6 cellular contexts compared by ENCODE assay signal in the genomic region with DNA sequence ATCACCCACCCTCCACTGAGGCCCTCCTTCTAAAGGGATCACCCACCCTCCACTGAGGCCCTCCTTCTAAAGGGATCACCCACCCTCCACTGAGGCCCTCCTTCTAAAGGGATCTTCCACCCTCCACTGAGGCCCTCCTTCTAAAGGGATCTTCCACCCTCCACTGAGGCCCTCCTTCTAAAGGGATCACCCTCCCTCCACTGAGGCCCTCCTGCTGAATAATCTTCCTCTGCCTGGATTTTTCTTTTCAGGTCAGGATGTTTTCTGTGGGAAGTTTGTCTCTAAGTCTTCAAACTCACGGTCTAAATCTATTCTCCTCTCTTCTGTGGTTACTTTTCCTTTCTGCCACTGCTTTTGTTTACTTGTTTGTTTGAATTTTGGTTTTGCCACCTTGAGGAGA. TPM values are rescaled to one million over a fixed set of nuclear protein-coding genes. Genes with fewer than 3 reads are reported as not detected.
DNase-seq lines count a peak whose midpoint lies in the region; ATAC-seq, FAIRE-seq and TF ChIP-seq lines count a peak whose summit lies in the region.
"Not testable (repeated sequence)": the region's sequence is repeated elsewhere in the genome, so short reads cannot be mapped to it uniquely, and the experiment has no call there.

No MANE protein-coding gene starts in this region.

- peaks cover 10% of the 10 kb centered on the region for H3K4me1 ChIP-seq in CD4-positive, CD25-positive, alpha-beta regulatory T cell (ENCODE audit: control insufficient read depth, insufficient read depth, low read length, poor library complexity, severe bottlenecking)
- H3K4me1 ChIP-seq in Karpas-422 (ENCODE audit: low read length): peaks cover 19% of the 10 kb centered on the region
- H3K4me1 ChIP-seq in neural progenitor cell: not testable (repeated sequence)

- not testable (repeated sequence) for H3K9me3 Mint-ChIP-seq in CD4-positive, CD25-positive, alpha-beta regulatory T cell; activated naive CD8-positive, alpha-beta T cell treated with anti-CD3 and anti-CD28 coated beads, Interleukin-2, amount 50 U/mL, for 24 hours; dendritic cell treated with granulocyte-macrophage colony-stimulating factor and Interleukin-4, amounts not matched to agents 40 ng/mL and 50 ng/mL, for 4 days; neural progenitor cell

- H3K27me3 ChIP-seq in CD4-positive, CD25-positive, alpha-beta regulatory T cell (ENCODE audit: control insufficient read depth, insufficient read depth, low read length); Karpas-422 (ENCODE audit: low read length); neural progenitor cell: not testable (repeated sequence)

- not testable (repeated sequence) for H3K9ac ChIP-seq in Karpas-422 (ENCODE audit: low read length); neural progenitor cell

- DNase-seq in CD4-positive, CD25-positive, alpha-beta regulatory T cell; GM19239 (ENCODE audit: insufficient read length, low spot score); Karpas-422; activated naive CD8-positive, alpha-beta T cell treated with anti-CD3 and anti-CD28 coated beads, Interleukin-2, amount 50 U/mL, for 24 hours; neural progenitor cell (ENCODE audit: low spot score): not testable (repeated sequence)

- H2AFZ ChIP-seq in Karpas-422 (ENCODE audit: low read length): 0 out of 2 replicates have a peak overlapping the region, but pooled peaks have one; percentile 12
- peak overlapping the region; percentile 45 for H2AFZ ChIP-seq in neural progenitor cell (replicated peaks)

- peak; percentile 14 for FAIRE-seq in GM19239 (lab: Jason Lieb, UNC)

- H3K79me2 ChIP-seq in Karpas-422 (ENCODE audit: low read length); neural progenitor cell (ENCODE audit: low read depth): not testable (repeated sequence)

- intact Hi-C loops in dendritic cell treated with granulocyte-macrophage colony-stimulating factor and Interleukin-4, amounts not matched to agents 40 ng/mL and 50 ng/mL, for 4 days (cut with micrococcal nuclease): not testable (repeated sequence)

- H3K9me3 ChIP-seq in CD4-positive, CD25-positive, alpha-beta regulatory T cell (ENCODE audit: control insufficient read depth in 2 of 2, low read length in 2 of 2); Karpas-422 (ENCODE audit: low read length); neural progenitor cell (ENCODE audit: low read depth): not testable (repeated sequence)

- peak overlapping the region in 1 of 4 donors; percentile 22 for H3K4me3 Mint-ChIP-seq in CD4-positive, CD25-positive, alpha-beta regulatory T cell
- not testable (repeated sequence) for H3K4me3 Mint-ChIP-seq in activated naive CD8-positive, alpha-beta T cell treated with anti-CD3 and anti-CD28 coated beads, Interleukin-2, amount 50 U/mL, for 24 hours; dendritic cell treated with granulocyte-macrophage colony-stimulating factor and Interleukin-4, amounts not matched to agents 40 ng/mL and 50 ng/mL, for 4 days; neural progenitor cell

- H3K27me3 Mint-ChIP-seq in CD4-positive, CD25-positive, alpha-beta regulatory T cell; activated naive CD8-positive, alpha-beta T cell treated with anti-CD3 and anti-CD28 coated beads, Interleukin-2, amount 50 U/mL, for 24 hours; dendritic cell treated with granulocyte-macrophage colony-stimulating factor and Interleukin-4, amounts not matched to agents 40 ng/mL and 50 ng/mL, for 4 days; neural progenitor cell (ENCODE audit: insufficient read depth, low read depth): not testable (repeated sequence)

- ATAC-seq in CD4-positive, CD25-positive, alpha-beta regulatory T cell (ENCODE audit: low read depth in 2 of 2); activated naive CD8-positive, alpha-beta T cell treated with anti-CD3 and anti-CD28 coated beads, Interleukin-2, amount 50 U/mL, for 24 hours: not testable (repeated sequence)

- H4K20me1 ChIP-seq in Karpas-422 (ENCODE audit: insufficient read depth, low read depth, low read length); neural progenitor cell (ENCODE audit: low read depth): not testable (repeated sequence)

- not testable (repeated sequence) for H3K27ac ChIP-seq in CD4-positive, CD25-positive, alpha-beta regulatory T cell (ENCODE audit: insufficient read depth, low read length, poor library complexity, severe bottlenecking); Karpas-422 (ENCODE audit: low read length); neural progenitor cell

- not testable (repeated sequence) for H3K36me3 Mint-ChIP-seq in CD4-positive, CD25-positive, alpha-beta regulatory T cell; activated naive CD8-positive, alpha-beta T cell treated with anti-CD3 and anti-CD28 coated beads, Interleukin-2, amount 50 U/mL, for 24 hours (ENCODE audit: low read depth); dendritic cell treated with granulocyte-macrophage colony-stimulating factor and Interleukin-4, amounts not matched to agents 40 ng/mL and 50 ng/mL, for 4 days (ENCODE audit: low read depth); neural progenitor cell

- H3K4me1 Mint-ChIP-seq in CD4-positive, CD25-positive, alpha-beta regulatory T cell; dendritic cell treated with granulocyte-macrophage colony-stimulating factor and Interleukin-4, amounts not matched to agents 40 ng/mL and 50 ng/mL, for 4 days (ENCODE audit: low read depth); neural progenitor cell: not testable (repeated sequence)
- H3K4me1 Mint-ChIP-seq in activated naive CD8-positive, alpha-beta T cell treated with anti-CD3 and anti-CD28 coated beads, Interleukin-2, amount 50 U/mL, for 24 hours: peaks cover 13% of the 10 kb centered on the region

- H3K4me2 ChIP-seq in Karpas-422 (ENCODE audit: low read depth, low read length, poor library complexity, severe bottlenecking); neural progenitor cell: not testable (repeated sequence)

- H3K9me2 ChIP-seq in Karpas-422 (replicated peaks; ENCODE audit: insufficient read depth, low read length): not testable (repeated sequence)

- peaks cover 12% of the 10 kb centered on the region for H3F3A ChIP-seq in neural progenitor cell (ENCODE audit: low read depth)

- not testable (repeated sequence) for TF ChIP-seq CTCF in neural progenitor cell (IDR thresholded peaks at IDR 0.05)

- not testable (repeated sequence) for H3K4me3 ChIP-seq in CD4-positive, CD25-positive, alpha-beta regulatory T cell (ENCODE audit: low read depth, low read length); Karpas-422 (ENCODE audit: low read length); neural progenitor cell

- peak overlapping the region in 2 of 3 donors; percentile 40 to 86 for H3K27ac Mint-ChIP-seq in CD4-positive, CD25-positive, alpha-beta regulatory T cell
- H3K27ac Mint-ChIP-seq in activated naive CD8-positive, alpha-beta T cell treated with anti-CD3 and anti-CD28 coated beads, Interleukin-2, amount 50 U/mL, for 24 hours: peak overlapping the region; percentile 2
- H3K27ac Mint-ChIP-seq in dendritic cell treated with granulocyte-macrophage colony-stimulating factor and Interleukin-4, amounts not matched to agents 40 ng/mL and 50 ng/mL, for 4 days: peak overlapping the region; percentile 6
- H3K27ac Mint-ChIP-seq in neural progenitor cell: not testable (repeated sequence)

- H3K36me3 ChIP-seq in CD4-positive, CD25-positive, alpha-beta regulatory T cell (ENCODE audit: control insufficient read depth, insufficient read depth, low read length); Karpas-422 (ENCODE audit: insufficient read depth, low read length); neural progenitor cell: not testable (repeated sequence)

RNA-seq across cellular contexts. Expression of a gene that starts 4.6 kb away (rescaled TPM):
- 6.5 TPM for total RNA-seq in CD4-positive, CD25-positive, alpha-beta regulatory T cell
- 10 to 100 TPM in 1 of 4 donors, 1 to 10 TPM in 3; 8.1 to 10.1 (median 9.2) TPM for polyA plus RNA-seq in CD4-positive, CD25-positive, alpha-beta regulatory T cell
- total RNA-seq in Karpas-422 (2014; rRNA removed; shearing (Covaris generic); ENCODE audit: low replicate concordance): 7.9 and 11.2 TPM in 2 replicates
- 29.5 and 45.8 TPM in 2 replicates for total RNA-seq in neural progenitor cell (ENCODE audit: low replicate concordance)

RNA-seq across cellular contexts. Expression of a gene that starts 6.1 kb away (rescaled TPM):
- total RNA-seq in CD4-positive, CD25-positive, alpha-beta regulatory T cell: 57.7 TPM
- polyA plus RNA-seq in CD4-positive, CD25-positive, alpha-beta regulatory T cell: 10 to 100 TPM; 45.0 to 54.5 (median 46.9) TPM
- 39.3 and 45.4 TPM in 2 replicates for total RNA-seq in Karpas-422 (2014; rRNA removed; shearing (Covaris generic); ENCODE audit: low replicate concordance)
- 55.7 and 57.2 TPM in 2 replicates for total RNA-seq in neural progenitor cell (ENCODE audit: low replicate concordance)

RNA-seq across cellular contexts. Expression of a gene that starts 34.5 kb away (rescaled TPM):
- total RNA-seq in CD4-positive, CD25-positive, alpha-beta regulatory T cell: 6.8 TPM
- 1 to 10 TPM; 5.0 to 9.2 (median 8.1) TPM for polyA plus RNA-seq in CD4-positive, CD25-positive, alpha-beta regulatory T cell
- 22.0 and 31.7 TPM in 2 replicates for total RNA-seq in Karpas-422 (2014; rRNA removed; shearing (Covaris generic); ENCODE audit: low replicate concordance)
- 20.9 and 28.5 TPM in 2 replicates for total RNA-seq in neural progenitor cell (ENCODE audit: low replicate concordance)

RNA-seq across cellular contexts. Expression of a gene that starts 34.8 kb away (rescaled TPM):
- 2.2 TPM for total RNA-seq in CD4-positive, CD25-positive, alpha-beta regulatory T cell
- under 1 TPM; 0.23 to 0.85 (median 0.66) TPM for polyA plus RNA-seq in CD4-positive, CD25-positive, alpha-beta regulatory T cell
- 27.9 and 35.6 TPM in 2 replicates for total RNA-seq in Karpas-422 (2014; rRNA removed; shearing (Covaris generic); ENCODE audit: low replicate concordance)
- total RNA-seq in neural progenitor cell (ENCODE audit: low replicate concordance): 5.3 and 8.3 TPM in 2 replicates
